In genomic region chr7:121001932-121002754, GRCh38 we compare ENCODE assay signal across 2 cellular contexts.
TF ChIP-seq lines count a peak whose summit lies in the region.

No MANE protein-coding gene starts in this region.

TF ChIP-seq in liver, 16 proteins besides CTCF, POLR2A, EP300 and RAD21:
- TF ChIP-seq EGR1 (IDR thresholded peaks at IDR 0.05; ENCODE audit: low read depth in 2 of 2): no peak
- TF ChIP-seq TAF1 (conservative IDR thresholded peaks at IDR 0.05): no peak
- TF ChIP-seq ATF3 (IDR thresholded peaks at IDR 0.05): no peak
- TF ChIP-seq NR2F2 (IDR thresholded peaks at IDR 0.05): no peak
- no peak for TF ChIP-seq RXRA (IDR thresholded peaks at IDR 0.05)
- TF ChIP-seq MAX (IDR thresholded peaks at IDR 0.05): no peak
- TF ChIP-seq REST (IDR thresholded peaks at IDR 0.05): no peak
- TF ChIP-seq JUND (IDR thresholded peaks at IDR 0.05): no peak
- no peak for TF ChIP-seq YY1 (IDR thresholded peaks at IDR 0.05)
- no peak for TF ChIP-seq FOXA2 (IDR thresholded peaks at IDR 0.05)
- no peak for TF ChIP-seq GABPA (IDR thresholded peaks at IDR 0.05 in 1 of 2, conservative IDR thresholded peaks at IDR 0.05 in 1 of 2)

TF ChIP-seq in HepG2, 621 proteins besides CTCF, POLR2A, EP300 and RAD21:
- TF ChIP-seq, protein P1, sequence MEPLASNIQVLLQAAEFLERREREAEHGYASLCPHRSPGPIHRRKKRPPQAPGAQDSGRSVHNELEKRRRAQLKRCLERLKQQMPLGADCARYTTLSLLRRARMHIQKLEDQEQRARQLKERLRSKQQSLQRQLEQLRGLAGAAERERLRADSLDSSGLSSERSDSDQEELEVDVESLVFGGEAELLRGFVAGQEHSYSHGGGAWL (CRISPR knock-in tag; IDR thresholded peaks at IDR 0.05): no peak
- TF ChIP-seq, protein P2, sequence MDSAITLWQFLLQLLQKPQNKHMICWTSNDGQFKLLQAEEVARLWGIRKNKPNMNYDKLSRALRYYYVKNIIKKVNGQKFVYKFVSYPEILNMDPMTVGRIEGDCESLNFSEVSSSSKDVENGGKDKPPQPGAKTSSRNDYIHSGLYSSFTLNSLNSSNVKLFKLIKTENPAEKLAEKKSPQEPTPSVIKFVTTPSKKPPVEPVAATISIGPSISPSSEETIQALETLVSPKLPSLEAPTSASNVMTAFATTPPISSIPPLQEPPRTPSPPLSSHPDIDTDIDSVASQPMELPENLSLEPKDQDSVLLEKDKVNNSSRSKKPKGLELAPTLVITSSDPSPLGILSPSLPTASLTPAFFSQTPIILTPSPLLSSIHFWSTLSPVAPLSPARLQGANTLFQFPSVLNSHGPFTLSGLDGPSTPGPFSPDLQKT (CRISPR knock-in tag; IDR thresholded peaks at IDR 0.05; ENCODE audit: borderline replicate concordance): no peak
- no peak for TF ChIP-seq HOXA9 (CRISPR knock-in tag; IDR thresholded peaks at IDR 0.05; ENCODE audit: borderline replicate concordance)
- no peak for TF ChIP-seq HDAC2 (CRISPR knock-in tag; IDR thresholded peaks at IDR 0.05)
- no peak for TF ChIP-seq ZNF33A (CRISPR knock-in tag; IDR thresholded peaks at IDR 0.05; ENCODE audit: borderline replicate concordance)
- no peak for TF ChIP-seq CBX5 (CRISPR knock-in tag; IDR thresholded peaks at IDR 0.05; ENCODE audit: borderline replicate concordance)
- TF ChIP-seq ZBTB39 (CRISPR knock-in tag; IDR thresholded peaks at IDR 0.05): no peak
- no peak for TF ChIP-seq DPF2 (CRISPR knock-in tag; IDR thresholded peaks at IDR 0.05; ENCODE audit: borderline replicate concordance, low read depth)
- no peak for TF ChIP-seq ARNT2 (CRISPR knock-in tag; IDR thresholded peaks at IDR 0.05; ENCODE audit: low read depth)
- TF ChIP-seq, protein P3, sequence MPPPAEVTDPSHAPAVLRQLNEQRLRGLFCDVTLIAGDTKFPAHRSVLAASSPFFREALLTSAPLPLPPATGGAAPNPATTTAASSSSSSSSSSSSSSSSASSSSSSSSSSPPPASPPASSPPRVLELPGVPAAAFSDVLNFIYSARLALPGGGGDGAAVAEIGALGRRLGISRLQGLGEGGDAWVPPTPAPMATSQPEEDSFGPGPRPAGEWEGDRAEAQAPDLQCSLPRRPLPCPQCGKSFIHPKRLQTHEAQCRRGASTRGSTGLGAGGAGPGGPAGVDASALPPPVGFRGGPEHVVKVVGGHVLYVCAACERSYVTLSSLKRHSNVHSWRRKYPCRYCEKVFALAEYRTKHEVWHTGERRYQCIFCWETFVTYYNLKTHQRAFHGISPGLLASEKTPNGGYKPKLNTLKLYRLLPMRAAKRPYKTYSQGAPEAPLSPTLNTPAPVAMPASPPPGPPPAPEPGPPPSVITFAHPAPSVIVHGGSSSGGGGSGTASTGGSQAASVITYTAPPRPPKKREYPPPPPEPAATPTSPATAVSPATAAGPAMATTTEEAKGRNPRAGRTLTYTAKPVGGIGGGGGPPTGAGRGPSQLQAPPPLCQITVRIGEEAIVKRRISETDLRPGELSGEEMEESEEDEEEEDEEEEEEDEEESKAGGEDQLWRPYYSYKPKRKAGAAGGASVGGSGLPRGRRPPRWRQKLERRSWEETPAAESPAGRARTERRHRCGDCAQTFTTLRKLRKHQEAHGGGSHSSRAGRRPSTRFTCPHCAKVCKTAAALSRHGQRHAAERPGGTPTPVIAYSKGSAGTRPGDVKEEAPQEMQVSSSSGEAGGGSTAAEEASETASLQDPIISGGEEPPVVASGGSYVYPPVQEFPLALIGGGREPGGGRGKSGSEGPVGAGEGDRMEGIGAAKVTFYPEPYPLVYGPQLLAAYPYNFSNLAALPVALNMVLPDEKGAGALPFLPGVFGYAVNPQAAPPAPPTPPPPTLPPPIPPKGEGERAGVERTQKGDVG (CRISPR knock-in tag; IDR thresholded peaks at IDR 0.05; ENCODE audit: borderline replicate concordance): no peak
- no peak for TF ChIP-seq IRF9 (CRISPR knock-in tag; IDR thresholded peaks at IDR 0.05; ENCODE audit: borderline replicate concordance)
- TF ChIP-seq SMC3 (IDR thresholded peaks at IDR 0.05; ENCODE audit: low read length): no peak
- no peak for TF ChIP-seq ZFP36L1 (CRISPR knock-in tag; IDR thresholded peaks at IDR 0.05)
- TF ChIP-seq TOPORS (CRISPR knock-in tag; IDR thresholded peaks at IDR 0.05): no peak
- TF ChIP-seq ZNF781 (CRISPR knock-in tag; IDR thresholded peaks at IDR 0.05; ENCODE audit: borderline replicate concordance, not compliant biosample characterization): no peak
